ENCODE assay signal across 28 cellular contexts in genomic region chr6:100968934-100969333, GRCh38.
DNase-seq lines count a peak whose midpoint lies in the region; ATAC-seq and TF ChIP-seq lines count a peak whose summit lies in the region.
"Had no signal": no experiment of that assay in that cellular context is flagged by ENCODE, and none has a peak within 500 bp of the region (broad histone marks: within the 10 kb centered on the region; RNA-seq: fewer than 3 reads in every experiment).

No MANE protein-coding gene starts in this region.

- H3K27ac ChIP-seq in OCI-LY1 (ENCODE audit: low read depth, low read length, poor library complexity, severe bottlenecking) (no peak overlapping the region), endodermal cell (ENCODE audit: low read depth, low read length) (no peak overlapping the region)
- H3K27ac ChIP-seq: gastrocnemius medialis, hepatocyte, parathyroid adenoma, right atrium auricular region, spleen, transverse colon had no signal

- POLR2A ChIA-PET in T-cell (lab: Charles Lee): no interaction called here

- no peaks in the 10 kb centered on the region for H3K36me3 ChIP-seq in OCI-LY1 (ENCODE audit: insufficient read depth, low read length)
- H3K36me3 ChIP-seq in endodermal cell (ENCODE audit: control insufficient read depth, insufficient read depth, low read length): no peaks in the 10 kb centered on the region
- H3K36me3 ChIP-seq: gastrocnemius medialis, right atrium auricular region, spleen, transverse colon had no signal

- H4K20me1 ChIP-seq in OCI-LY1 (ENCODE audit: insufficient read depth, low read length): no peaks in the 10 kb centered on the region

- DNase-seq in NCI-H1436 (lab: John Stamatoyannopoulos, UW) (peak; percentile 6), NCI-H1436 treated with DMSO at 0.1 percent for 48 hours (lab: John Stamatoyannopoulos, UW) (no peak), HT1080 (ENCODE audit: low read depth) (peak; percentile 19), endodermal cell (peak; percentile 79), GM20000 (ENCODE audit: low spot score) (no peak), T-cell (no peak)
- DNase-seq: 8988T; activated CD4-positive, alpha-beta T cell treated with anti-CD3 and anti-CD28 coated beads, Interleukin-2, amount 50 U/mL, for 1 hour; activated T-cell treated with anti-CD3 and anti-CD28 coated beads, Interleukin-2, amount 50 U/mL, for 48 hours; CD4-positive, CD25-positive, alpha-beta regulatory T cell; central memory CD4-positive, alpha-beta T cell; gastrocnemius medialis; immature natural killer cell; left colon; NCI-H1092 treated with DMSO at 0.1 percent for 48 hours; NCI-H2107; NCI-H510A; spleen; transverse colon had no signal

- no peak overlapping the region for H2AFZ ChIP-seq in OCI-LY1 (ENCODE audit: low read length)
- H2AFZ ChIP-seq: hepatocyte, parathyroid adenoma had no signal

- H3K4me2 ChIP-seq in OCI-LY1 (ENCODE audit: low read length): no peak overlapping the region
- H3K4me2 ChIP-seq: hepatocyte had no signal

- TF ChIP-seq CTCF in OCI-LY1 (IDR thresholded peaks at IDR 0.05; ENCODE audit: low read length) (peak; percentile 26), endodermal cell (conservative IDR thresholded peaks at IDR 0.05) (peak; percentile 44), GM20000 (IDR thresholded peaks at IDR 0.05; ENCODE audit: extremely low read depth, missing control alignments) (no peak)

- no peaks in the 10 kb centered on the region for H3K9me3 ChIP-seq in OCI-LY1 (ENCODE audit: low read length)
- no peaks in the 10 kb centered on the region for H3K9me3 ChIP-seq in endodermal cell (ENCODE audit: control insufficient read depth, low read length)
- H3K9me3 ChIP-seq: gastrocnemius medialis, right atrium auricular region, transverse colon had no signal

- H3K4me3 ChIP-seq in OCI-LY1 (ENCODE audit: low read depth, low read length, poor library complexity, severe bottlenecking): no peak overlapping the region
- no peak overlapping the region for H3K4me3 ChIP-seq in endodermal cell (ENCODE audit: low read length)
- H3K4me3 ChIP-seq: gastrocnemius medialis, hepatocyte, right atrium auricular region, spleen, transverse colon had no signal

- no peaks in the 10 kb centered on the region for H3F3A ChIP-seq in OCI-LY1 (ENCODE audit: insufficient read depth, low read length)

- no peaks in the 10 kb centered on the region for H3K79me2 ChIP-seq in OCI-LY1 (ENCODE audit: insufficient read depth, low read length)
- H3K79me2 ChIP-seq: hepatocyte, parathyroid adenoma had no signal

- CTCF ChIA-PET in T-cell (lab: Charles Lee): no interaction called here

- WGBS in endodermal cell (ENCODE audit: insufficient coverage in 1 of 2, insufficient read length in 1 of 2), 2 experiments: 84% methylated on average over 4 to 6 of the region's 6 CpGs

- no peak overlapping the region for H3K9ac ChIP-seq in OCI-LY1 (ENCODE audit: low read length)
- H3K9ac ChIP-seq in endodermal cell (ENCODE audit: extremely low read depth, low read length, poor library complexity, severe bottlenecking): no peak overlapping the region
- H3K9ac ChIP-seq: parathyroid adenoma had no signal

- H3K4me3 Mint-ChIP-seq in endodermal cell: no peak overlapping the region
- H3K4me3 Mint-ChIP-seq in T-cell: no peak overlapping the region
- H3K4me3 Mint-ChIP-seq: CD4-positive, CD25-positive, alpha-beta regulatory T cell; dendritic cell treated with granulocyte-macrophage colony-stimulating factor and Interleukin-4, amounts not matched to agents 40 ng/mL and 50 ng/mL, for 4 days; immature natural killer cell; neural crest cell had no signal

- H3K4me1 ChIP-seq in OCI-LY1 (ENCODE audit: insufficient read depth, low read length, severe bottlenecking) (no peaks in the 10 kb centered on the region), endodermal cell (ENCODE audit: control insufficient read depth, insufficient read depth, low read length) (no peaks in the 10 kb centered on the region)
- H3K4me1 ChIP-seq: gastrocnemius medialis, parathyroid adenoma, right atrium auricular region, spleen, transverse colon had no signal

- H3K4me1 Mint-ChIP-seq in endodermal cell (no peaks in the 10 kb centered on the region), T-cell (no peaks in the 10 kb centered on the region)
- H3K4me1 Mint-ChIP-seq: CD4-positive, CD25-positive, alpha-beta regulatory T cell; immature natural killer cell; neural crest cell had no signal

- ATAC-seq in HG03439 (IDR thresholded peaks at IDR 0.05; ENCODE audit: unreplicated experiment) (no peak), T-cell (replicated peaks in 1 of 4) (no peak)
- ATAC-seq: gastrocnemius medialis, HCT116, left colon, SK-N-SH treated with all-trans-retinoic acid at 6 μM for 48 hours had no signal

- H3K9me3 Mint-ChIP-seq in endodermal cell (peaks cover 11% of the 10 kb centered on the region), T-cell (peaks cover 0 to 14% (median 9%) of the 10 kb centered on the region in 3 donors)

- H3K27ac Mint-ChIP-seq in endodermal cell: no peak overlapping the region
- no peak overlapping the region for H3K27ac Mint-ChIP-seq in T-cell
- H3K27ac Mint-ChIP-seq: CD4-positive, CD25-positive, alpha-beta regulatory T cell; dendritic cell treated with granulocyte-macrophage colony-stimulating factor and Interleukin-4, amounts not matched to agents 40 ng/mL and 50 ng/mL, for 4 days; immature natural killer cell had no signal

- H3K27me3 Mint-ChIP-seq in endodermal cell (ENCODE audit: insufficient read depth): no peaks in the 10 kb centered on the region
- H3K27me3 Mint-ChIP-seq in T-cell: peaks cover 13 to 24% of the 10 kb centered on the region in 2 donors
- H3K27me3 Mint-ChIP-seq: CD4-positive, CD25-positive, alpha-beta regulatory T cell; dendritic cell treated with granulocyte-macrophage colony-stimulating factor and Interleukin-4, amounts not matched to agents 40 ng/mL and 50 ng/mL, for 4 days had no signal

- H3K9me2 ChIP-seq in OCI-LY1 (ENCODE audit: low read depth, low read length): no peaks in the 10 kb centered on the region

- H3K27me3 ChIP-seq in OCI-LY1 (ENCODE audit: insufficient read depth, low read length) (no peaks in the 10 kb centered on the region), endodermal cell (ENCODE audit: control insufficient read depth, insufficient read depth, low read length, poor library complexity, severe bottlenecking) (no peaks in the 10 kb centered on the region)
- H3K27me3 ChIP-seq: gastrocnemius medialis, hepatocyte, right atrium auricular region, spleen, transverse colon had no signal

- peaks cover 3% of the 10 kb centered on the region for H3K36me3 Mint-ChIP-seq in endodermal cell (ENCODE audit: low read depth)
- H3K36me3 Mint-ChIP-seq in T-cell: no peaks in the 10 kb centered on the region
- H3K36me3 Mint-ChIP-seq: CD4-positive, CD25-positive, alpha-beta regulatory T cell; immature natural killer cell had no signal

Comparison
In these comparisons a context has a peak if more than half of its experiments do, and no peak if none do; other contexts are left out.
1. DNase-seq: peak in NCI-H1436 (single experiment), HT1080 (single experiment) and endodermal cell (single experiment); none in NCI-H1436 treated with DMSO at 0.1 percent for 48 hours (single experiment), GM20000 (single experiment) and T-cell (0 of 34).